19 cellular contexts compared by ENCODE assay signal in the genomic region with DNA sequence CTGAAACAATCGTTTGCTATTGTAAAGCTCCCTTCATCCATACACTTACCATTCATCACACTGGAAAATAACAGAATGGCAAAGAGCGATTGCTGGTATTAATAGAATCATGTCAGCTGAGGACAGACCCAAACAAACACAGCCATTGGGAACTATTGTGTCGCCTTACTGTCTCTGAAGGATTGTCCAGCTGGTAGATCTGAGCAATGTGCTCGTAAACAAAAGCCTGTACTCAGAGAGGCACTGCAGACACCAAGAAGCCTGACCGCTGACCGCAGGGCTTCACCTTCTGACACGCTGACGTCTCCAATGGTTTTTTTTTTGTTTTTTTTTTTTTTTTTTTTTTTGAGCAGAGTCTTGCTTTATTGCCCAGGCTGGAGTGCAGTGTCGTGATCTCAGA.
A peak's percentile ranks its signal among the peaks of the same experiment; 100 is the strongest.
DNase-seq lines count a peak whose midpoint lies in the region; ATAC-seq, FAIRE-seq and TF ChIP-seq lines count a peak whose summit lies in the region.
"Had no signal": no experiment of that assay in that cellular context is flagged by ENCODE, and none has a peak within 500 bp of the region (broad histone marks: within the 10 kb centered on the region; RNA-seq: fewer than 3 reads in every experiment).

No MANE protein-coding gene starts in this region.

- H3K9ac ChIP-seq in astrocyte (ENCODE audit: low read length): no peak overlapping the region
- H3K9ac ChIP-seq: SK-N-SH had no signal

- peaks cover 12% of the 10 kb centered on the region for H3K4me1 Mint-ChIP-seq in astrocyte (ENCODE audit: low read depth, unreplicated experiment)

- H3K9me3 Mint-ChIP-seq in astrocyte (ENCODE audit: unreplicated experiment): peaks cover 4% of the 10 kb centered on the region

- H3K4me3 ChIP-seq in heart left ventricle: no peak overlapping the region
- H3K4me3 ChIP-seq in astrocyte (ENCODE audit: insufficient read depth, low read depth, low read length): no peak overlapping the region
- H3K4me3 ChIP-seq: ovary had no signal

- WGBS in heart left ventricle, 4 donors: 51 to 70% (median 65%) methylated on average over 9 of the region's 9 CpGs

- H3K36me3 ChIP-seq in heart left ventricle: no peaks in the 10 kb centered on the region
- no peaks in the 10 kb centered on the region for H3K36me3 ChIP-seq in astrocyte (ENCODE audit: insufficient read depth, low read length)
- H3K36me3 ChIP-seq: ovary had no signal

- no peak overlapping the region for H2AFZ ChIP-seq in astrocyte (ENCODE audit: low read depth, low read length)

- intact Hi-C loops in heart left ventricle (cut with DNase I): no loop called here
- intact Hi-C loops in cardiac septum (cut with DNase I): no loop called here

- no peak for TF ChIP-seq CTCF in heart left ventricle (IDR thresholded peaks at IDR 0.05)
- no peak for TF ChIP-seq CTCF in astrocyte (IDR thresholded peaks at IDR 0.05; ENCODE audit: insufficient read depth, low read depth, low read length)

- peak; percentile 33 to 67 (median 62) for ATAC-seq in heart left ventricle
- no peak for ATAC-seq in GM18907 (IDR thresholded peaks at IDR 0.05; ENCODE audit: unreplicated experiment)

- DNase-seq in heart left ventricle (peak in 2 of 5 donors; percentile 30 to 51), cardiac septum (ENCODE audit: low spot score) (no peak), astrocyte (ENCODE audit: low read depth) (peak; percentile 64), inferior parietal cortex (ENCODE audit: extremely low spot score) (peak; percentile 78), NCI-H69 (lab: John Stamatoyannopoulos, UW) (no peak), cerebellum (ENCODE audit: low spot score) (no peak)
- DNase-seq: ACHN; activated CD4-positive, alpha-beta T cell treated with anti-CD3 and anti-CD28 coated beads, Interleukin-2, amount 50 U/mL, for 48 hours; GF-D8; glutamatergic neuron; kidney; NCI-H1092; ovary; SK-N-SH; stimulated activated naive CD4-positive, alpha-beta T cell treated with Interleukin-2 at 50 U/mL for 16 hours had no signal

- no peaks in the 10 kb centered on the region for H3K36me3 Mint-ChIP-seq in astrocyte (ENCODE audit: low read depth, unreplicated experiment)

- no peak for TF ChIP-seq POLR2A in heart left ventricle (IDR thresholded peaks at IDR 0.05)

- peaks cover 5% of the 10 kb centered on the region for H3K27me3 Mint-ChIP-seq in astrocyte (ENCODE audit: low read depth, unreplicated experiment)

- H3K4me2 ChIP-seq in astrocyte (ENCODE audit: low read length): no peak overlapping the region
- H3K4me2 ChIP-seq: SK-N-SH had no signal

- no peak overlapping the region for H3K27ac Mint-ChIP-seq in astrocyte (ENCODE audit: unreplicated experiment)

- peaks cover 0 to 18% (median 4%) of the 10 kb centered on the region in 9 donors for H3K27me3 ChIP-seq in heart left ventricle
- no peaks in the 10 kb centered on the region for H3K27me3 ChIP-seq in astrocyte (ENCODE audit: insufficient read depth, low read length)
- H3K27me3 ChIP-seq: ovary had no signal

- H3K4me1 ChIP-seq in heart left ventricle: peaks cover 0 to 7% (median 0%) of the 10 kb centered on the region in 12 donors
- peaks cover 19% of the 10 kb centered on the region for H3K4me1 ChIP-seq in astrocyte (ENCODE audit: insufficient read depth, low read length)

- FAIRE-seq in astrocyte (lab: Jason Lieb, UNC): no peak
- FAIRE-seq: colon, kidney, urothelium cell line had no signal

- H4K20me1 ChIP-seq in astrocyte (ENCODE audit: insufficient read depth, low read length): no peaks in the 10 kb centered on the region

- H3K9me3 ChIP-seq in heart left ventricle (no peaks in the 10 kb centered on the region), astrocyte (ENCODE audit: insufficient read depth, low read depth, low read length) (peaks cover 3% of the 10 kb centered on the region)
- H3K9me3 ChIP-seq: ovary, SK-N-SH had no signal

- H3K27ac ChIP-seq in heart left ventricle (peak overlapping the region in 1 of 12 donors; percentile 0), astrocyte (ENCODE audit: low read depth, low read length) (no peak overlapping the region), temporal lobe (ENCODE audit: low read depth, low read length) (peak overlapping the region; percentile 91)
- H3K27ac ChIP-seq: ovary had no signal

- H3K4me3 Mint-ChIP-seq in astrocyte (ENCODE audit: unreplicated experiment): no peak overlapping the region

- H3K79me2 ChIP-seq in astrocyte (ENCODE audit: insufficient read depth, low read length): no peaks in the 10 kb centered on the region

Comparison
In these comparisons a context has a peak if more than half of its experiments do, and no peak if none do; other contexts are left out.
1. DNase-seq: peak in astrocyte (single experiment) and inferior parietal cortex (single experiment); none in cardiac septum (single experiment), NCI-H69 (single experiment) and cerebellum (single experiment).